ENCODE assay signal across 9 cellular contexts in genomic region chr3:196219194-196219969, GRCh38. TPM values are rescaled to one million over a fixed set of nuclear protein-coding genes. Genes with fewer than 3 reads are reported as not detected.
DNase-seq lines count a peak whose midpoint lies in the region; ATAC-seq and TF ChIP-seq lines count a peak whose summit lies in the region.
"Had no signal": no experiment of that assay in that cellular context is flagged by ENCODE, and none has a peak within 500 bp of the region (broad histone marks: within the 10 kb centered on the region; RNA-seq: fewer than 3 reads in every experiment).

No MANE protein-coding gene starts in this region.

- ATAC-seq in HG02642 (IDR thresholded peaks at IDR 0.05; ENCODE audit: poor library complexity, unreplicated experiment), result peak; percentile 61

- H3K4me1 ChIP-seq in colonic mucosa, result peaks cover 22% of the 10 kb centered on the region

- no peaks in the 10 kb centered on the region for H3K9me3 ChIP-seq in colonic mucosa

- H3K27ac ChIP-seq in colonic mucosa, result peak overlapping the region; percentile 33

- DNase-seq in EH (ENCODE audit: low read depth) (peak; percentile 94), NCI-H2196 treated with DMSO at 0.1 percent for 48 hours (lab: John Stamatoyannopoulos, UW; ENCODE audit: unreplicated experiment) (peak; percentile 93), colonic mucosa (peak; percentile 57), mesothelial cell of epicardium (ENCODE audit: low spot score in 2 of 2, unreplicated experiment in 2 of 2) (no peak), NCI-H82 (lab: John Stamatoyannopoulos, UW) (no peak)
- DNase-seq in activated CD4-positive, alpha-beta T cell treated with anti-CD3 and anti-CD28 coated beads, Interleukin-2, amount 10 ng/mL, durations not matched to agents 24 days and 14 days, result peak; percentile 91
- DNase-seq in stimulated activated CD8-positive, alpha-beta memory T cell treated with anti-CD3 and anti-CD28 coated beads, Interleukin-4, amount 100 ng/mL, for 24 hours (ENCODE audit: low read depth), result peak; percentile 17

- intact Hi-C loops in activated CD4-positive, alpha-beta T cell treated with anti-CD3 and anti-CD28 coated beads, Interleukin-2, amount 10 ng/mL, durations not matched to agents 24 days and 14 days (cut with micrococcal nuclease), result loop anchor here (1.0 kb wide), 1 partner anchor 11 kb away; no protein-coding TSS in a partner anchor
- intact Hi-C loops in colonic mucosa (cut with DNase I), result no loop called here

- H3K4me1 Mint-ChIP-seq in activated CD4-positive, alpha-beta T cell treated with anti-CD3 and anti-CD28 coated beads, Interleukin-2, amount 10 ng/mL, durations not matched to agents 24 days and 14 days, result peaks cover 13% of the 10 kb centered on the region
- peaks cover 15% of the 10 kb centered on the region for H3K4me1 Mint-ChIP-seq in mesothelial cell of epicardium

- no peak for TF ChIP-seq CTCF in colonic mucosa (IDR thresholded peaks at IDR 0.05)
- TF ChIP-seq CTCF in mesothelial cell of epicardium (IDR thresholded peaks at IDR 0.05; ENCODE audit: unreplicated experiment), result no peak

- no peaks in the 10 kb centered on the region for H3K27me3 Mint-ChIP-seq in activated CD4-positive, alpha-beta T cell treated with anti-CD3 and anti-CD28 coated beads, Interleukin-2, amount 10 ng/mL, durations not matched to agents 24 days and 14 days
- H3K27me3 Mint-ChIP-seq in mesothelial cell of epicardium (ENCODE audit: low read depth), result peaks cover 11% of the 10 kb centered on the region

- no peaks in the 10 kb centered on the region for H3K36me3 Mint-ChIP-seq in activated CD4-positive, alpha-beta T cell treated with anti-CD3 and anti-CD28 coated beads, Interleukin-2, amount 10 ng/mL, durations not matched to agents 24 days and 14 days (ENCODE audit: low read depth)
- no peaks in the 10 kb centered on the region for H3K36me3 Mint-ChIP-seq in mesothelial cell of epicardium

- peak overlapping the region; percentile 18 for H3K4me3 ChIP-seq in colonic mucosa

- H3K9ac ChIP-seq in colonic mucosa (ENCODE audit: low read depth in 2 of 2, low read length in 2 of 2), result peak overlapping the region in 1 of 2 donors; percentile 51

- H3K9me3 Mint-ChIP-seq in activated CD4-positive, alpha-beta T cell treated with anti-CD3 and anti-CD28 coated beads, Interleukin-2, amount 10 ng/mL, durations not matched to agents 24 days and 14 days, result no peaks in the 10 kb centered on the region
- H3K9me3 Mint-ChIP-seq in mesothelial cell of epicardium, result no peaks in the 10 kb centered on the region

- no peaks in the 10 kb centered on the region for H3K36me3 ChIP-seq in colonic mucosa

- H3K27me3 ChIP-seq in colonic mucosa, result no peaks in the 10 kb centered on the region

- peak overlapping the region; percentile 69 for H3K4me3 Mint-ChIP-seq in activated CD4-positive, alpha-beta T cell treated with anti-CD3 and anti-CD28 coated beads, Interleukin-2, amount 10 ng/mL, durations not matched to agents 24 days and 14 days
- H3K4me3 Mint-ChIP-seq in mesothelial cell of epicardium, result no peak overlapping the region

- peak overlapping the region; percentile 89 for H3K27ac Mint-ChIP-seq in activated CD4-positive, alpha-beta T cell treated with anti-CD3 and anti-CD28 coated beads, Interleukin-2, amount 10 ng/mL, durations not matched to agents 24 days and 14 days
- peak overlapping the region; percentile 32 for H3K27ac Mint-ChIP-seq in mesothelial cell of epicardium

RNA-seq across cellular contexts. Expression of gene SLC51A, which starts 3.0 kb away (rescaled TPM):
- not detected in 2 replicates for total RNA-seq in activated CD4-positive, alpha-beta T cell treated with anti-CD3 and anti-CD28 coated beads, Interleukin-2, amount 10 ng/mL, durations not matched to agents 24 days and 14 days
- 10 to 100 TPM in 1 of 2 donors, 1 to 10 TPM in 1; 2.1 to 65.1 TPM for total RNA-seq in colonic mucosa
- total RNA-seq in mesothelial cell of epicardium, result 0.57 to 0.80 TPM in 2 of 3 replicates, not detected in the other
- total RNA-seq: T-helper 2 cell treated with Interferon-gamma antibody and Interleukin-4, amounts not matched to agents 100 ng/mL and 5 ng/mL, for 36 hours had no signal

RNA-seq across cellular contexts. Expression of gene ZDHHC19, which starts 8.2 kb away (rescaled TPM):
- not detected in 2 replicates for total RNA-seq in activated CD4-positive, alpha-beta T cell treated with anti-CD3 and anti-CD28 coated beads, Interleukin-2, amount 10 ng/mL, durations not matched to agents 24 days and 14 days
- not detected for total RNA-seq in colonic mucosa
- total RNA-seq in mesothelial cell of epicardium, result 0.31 to 0.34 TPM in 2 of 3 replicates, not detected in the other
- total RNA-seq: T-helper 2 cell treated with Interferon-gamma antibody and Interleukin-4, amounts not matched to agents 100 ng/mL and 5 ng/mL, for 36 hours had no signal

Comparison
In these comparisons a context has a peak if more than half of its experiments do, and no peak if none do; other contexts are left out.
1. DNase-seq: peak in EH (single experiment), NCI-H2196 treated with DMSO at 0.1 percent for 48 hours (single experiment), activated CD4-positive, alpha-beta T cell treated with anti-CD3 and anti-CD28 coated beads, Interleukin-2, amount 10 ng/mL, durations not matched to agents 24 days and 14 days (single experiment), colonic mucosa (single experiment) and stimulated activated CD8-positive, alpha-beta memory T cell treated with anti-CD3 and anti-CD28 coated beads, Interleukin-4, amount 100 ng/mL, for 24 hours (single experiment); none in mesothelial cell of epicardium (0 of 2) and NCI-H82 (single experiment).